9 cellular contexts compared by ENCODE assay signal in genomic region chr22:16824718-16825687, GRCh38. TPM values are rescaled to one million over a fixed set of nuclear protein-coding genes. Genes with fewer than 3 reads are reported as not detected.
DNase-seq lines count a peak whose midpoint lies in the region; ATAC-seq and TF ChIP-seq lines count a peak whose summit lies in the region.
"Had no signal": no experiment of that assay in that cellular context is flagged by ENCODE, and none has a peak within 500 bp of the region (broad histone marks: within the 10 kb centered on the region; RNA-seq: fewer than 3 reads in every experiment).

Gene XKR3 (minus strand): TSS chr22:16825411. CDS start chr22:16808073, 17,338 bp downstream.

- no peaks in the 10 kb centered on the region for H3K9me2 ChIP-seq in DOHH2 (replicated peaks; ENCODE audit: control insufficient read depth, low read length)
- H3K9me2 ChIP-seq in hepatocyte (replicated peaks; ENCODE audit: insufficient read depth) = no peaks in the 10 kb centered on the region

- H3K27ac ChIP-seq in DOHH2 (ENCODE audit: low read depth, low read length) = no peak within 1 kb of the TSS
- H3K27ac ChIP-seq in SJCRH30 = no peak within 1 kb of the TSS
- no peak within 1 kb of the TSS for H3K27ac ChIP-seq in right lobe of liver
- no peak within 1 kb of the TSS for H3K27ac ChIP-seq in hepatocyte

- TF ChIP-seq POLR2A in right lobe of liver (IDR thresholded peaks at IDR 0.05) = no peak

- H3K4me3 ChIP-seq in DOHH2 (ENCODE audit: low read length) (no peak within 1 kb of the TSS), SJCRH30 (peak within 1 kb of the TSS; percentile 12), right lobe of liver (no peak within 1 kb of the TSS), hepatocyte (no peak within 1 kb of the TSS)

- WGBS in right lobe of liver (ENCODE audit: insufficient coverage, low coverage, low lambda C conversion rate, missing lambda C conversion rate) = 12% methylated on average over 9 of the region's 9 CpGs
- 54% methylated on average over 9 of the region's 9 CpGs for WGBS in hepatocyte (ENCODE audit: low lambda C conversion rate, missing lambda C conversion rate)

- H3K9me3 ChIP-seq in DOHH2 (ENCODE audit: control insufficient read depth, insufficient read depth, low read length) (peaks cover under 1% of the 10 kb centered on the region; the same call in 1 of the 2 replicates), SJCRH30 (replicated peaks) (no peaks in the 10 kb centered on the region), right lobe of liver (no peaks in the 10 kb centered on the region), hepatocyte (ENCODE audit: low read depth) (no peaks in the 10 kb centered on the region)

- H3K4me1 ChIP-seq in DOHH2 (ENCODE audit: control insufficient read depth, low read length) (peaks cover 19% of the 10 kb centered on the region), SJCRH30 (no peaks in the 10 kb centered on the region), right lobe of liver (peaks cover 0 to 7% (median 0%) of the 10 kb centered on the region in 4 donors), hepatocyte (ENCODE audit: insufficient read depth) (no peaks in the 10 kb centered on the region)

- no peak for DNase-seq in SJCRH30
- DNase-seq in right lobe of liver = no peak
- DNase-seq in cerebellum (ENCODE audit: low spot score) = no peak
- DNase-seq in T1000 (lab: John Stamatoyannopoulos, UW) = no peak
- DNase-seq in hepatocyte (ENCODE audit: low spot score) = no peak
- DNase-seq in NCI-H1092 treated with DMSO at 0.1 percent for 48 hours (lab: John Stamatoyannopoulos, UW) = no peak

- no peaks in the 10 kb centered on the region for H4K20me1 ChIP-seq in DOHH2 (ENCODE audit: control insufficient read depth, insufficient read depth, low read depth, low read length)
- H4K20me1 ChIP-seq in hepatocyte (ENCODE audit: insufficient read depth, poor library complexity, severe bottlenecking) = no peaks in the 10 kb centered on the region

- TF ChIP-seq CTCF in DOHH2 (IDR thresholded peaks at IDR 0.05; ENCODE audit: low read depth, low read length, poor library complexity, severe bottlenecking) (no peak), right lobe of liver (IDR thresholded peaks at IDR 0.05) (no peak), hepatocyte (IDR thresholded peaks at IDR 0.05; ENCODE audit: poor library complexity) (no peak)

- H3K4me2 ChIP-seq in DOHH2 (ENCODE audit: low read length) (peak within 1 kb of the TSS; percentile 26; the same call in 1 of the 2 replicates), hepatocyte (no peak within 1 kb of the TSS)

- no peak within 1 kb of the TSS for H2AFZ ChIP-seq in hepatocyte

- H3F3A ChIP-seq in DOHH2 (ENCODE audit: control insufficient read depth, insufficient read depth) = no peaks in the 10 kb centered on the region

- ATAC-seq in HG02885 (IDR thresholded peaks at IDR 0.05; ENCODE audit: poor library complexity, unreplicated experiment) (peak; percentile 74), right lobe of liver (peak in 3 of 4 donors; percentile 24 to 60 (median 57))

- H3K79me2 ChIP-seq in DOHH2 (ENCODE audit: control insufficient read depth, low read length) = no peaks in the 10 kb centered on the region
- no peaks in the 10 kb centered on the region for H3K79me2 ChIP-seq in hepatocyte

- H3K36me3 ChIP-seq in DOHH2 (ENCODE audit: control insufficient read depth, low read length) (no peaks in the 10 kb centered on the region), SJCRH30 (no peaks in the 10 kb centered on the region), right lobe of liver (no peaks in the 10 kb centered on the region), hepatocyte (replicated peaks; ENCODE audit: insufficient read depth, low read depth) (no peaks in the 10 kb centered on the region)

- intact Hi-C loops in right lobe of liver (cut with DNase I) = no loop called here

- H3K27me3 ChIP-seq in DOHH2 (ENCODE audit: control insufficient read depth, low read length) (no peaks in the 10 kb centered on the region), SJCRH30 (no peaks in the 10 kb centered on the region), right lobe of liver (no peaks in the 10 kb centered on the region), hepatocyte (no peaks in the 10 kb centered on the region)

RNA-seq across cellular contexts. Expression of gene XKR3, which starts in this region (rescaled TPM):
- total RNA-seq in SJCRH30 (2014; rRNA removed; shearing (Covaris generic)) = not detected in 2 replicates
- total RNA-seq in right lobe of liver = not detected
- total RNA-seq in cerebellum = not detected
- total RNA-seq in hepatocyte = 0.33 TPM in 1 of 2 replicates, not detected in the other
- 0.98 and 1.1 TPM in 2 replicates for polyA plus RNA-seq in hepatocyte
- polyA plus RNA-seq: keratinocyte had no signal

Comparison
In these comparisons a context has a peak if more than half of its experiments do, and no peak if none do; other contexts are left out.
1. Peak in ATAC-seq in right lobe of liver; RNA of the gene not detected or under 1 TPM.